1 cellular context compared by ENCODE assay signal in genomic region chr1:27503961-27504587, GRCh38.
TF ChIP-seq lines count a peak whose summit lies in the region.

No MANE protein-coding gene starts in this region.

TF ChIP-seq in HepG2, 621 proteins besides CTCF, POLR2A, EP300 and RAD21 (continued from another document and continues in another):
- TF ChIP-seq SP2 (CRISPR knock-in tag; IDR thresholded peaks at IDR 0.05) = no peak
- 0 out of 2 replicates have a peak, but pooled peaks have one; percentile 48 for TF ChIP-seq ZMYM3 (CRISPR knock-in tag; IDR thresholded peaks at IDR 0.05)
- TF ChIP-seq IRF9 (CRISPR knock-in tag; IDR thresholded peaks at IDR 0.05; ENCODE audit: borderline replicate concordance) = 0 out of 2 replicates have a peak, but pooled peaks have one; percentile 34
- no peak for TF ChIP-seq ZFX (CRISPR knock-in tag; IDR thresholded peaks at IDR 0.05; ENCODE audit: low read depth)
- no peak for TF ChIP-seq ZNF34 (CRISPR knock-in tag; IDR thresholded peaks at IDR 0.05; ENCODE audit: borderline replicate concordance)
- TF ChIP-seq SIN3A (IDR thresholded peaks at IDR 0.05; ENCODE audit: borderline replicate concordance, low read depth, low read length) = no peak
- no peak for TF ChIP-seq SOX5 (CRISPR knock-in tag; IDR thresholded peaks at IDR 0.05; ENCODE audit: borderline replicate concordance)
- no peak for TF ChIP-seq TEF (CRISPR knock-in tag; IDR thresholded peaks at IDR 0.05)
- no peak for TF ChIP-seq ZNF574 (CRISPR knock-in tag; IDR thresholded peaks at IDR 0.05)
- TF ChIP-seq ZNF709 (CRISPR knock-in tag; IDR thresholded peaks at IDR 0.05) = no peak
- TF ChIP-seq NCOR1 (IDR thresholded peaks at IDR 0.05; ENCODE audit: borderline replicate concordance, low read length) = 0 out of 2 replicates have a peak, but pooled peaks have one; percentile 11
- TF ChIP-seq MAX (IDR thresholded peaks at IDR 0.05) = no peak
- no peak for TF ChIP-seq ZSCAN12 (CRISPR knock-in tag; IDR thresholded peaks at IDR 0.05)
- no peak for TF ChIP-seq YY1 (IDR thresholded peaks at IDR 0.05; ENCODE audit: insufficient read depth, insufficient replicate concordance, low read depth, low read length)
- no peak for TF ChIP-seq GTF3A (CRISPR knock-in tag; conservative IDR thresholded peaks at IDR 0.05)
- TF ChIP-seq STAG1 (CRISPR knock-in tag; IDR thresholded peaks at IDR 0.05) = no peak
- TF ChIP-seq ZNF205 (CRISPR knock-in tag; IDR thresholded peaks at IDR 0.05) = 0 out of 2 replicates have a peak, but pooled peaks have one; percentile 28
- TF ChIP-seq TP53 (CRISPR knock-in tag; conservative IDR thresholded peaks at IDR 0.05) = no peak
- TF ChIP-seq ZNF138 (CRISPR knock-in tag; IDR thresholded peaks at IDR 0.05; ENCODE audit: low read depth) = no peak
- TF ChIP-seq ZNF382 (CRISPR knock-in tag; IDR thresholded peaks at IDR 0.05; ENCODE audit: borderline replicate concordance) = no peak
- 0 out of 2 replicates have a peak, but pooled peaks have one; percentile 25 for TF ChIP-seq HNRNPL (IDR thresholded peaks at IDR 0.05; ENCODE audit: low read depth, low read length)
- TF ChIP-seq MEF2D (CRISPR knock-in tag; IDR thresholded peaks at IDR 0.05) = no peak
- TF ChIP-seq ZNF207 (IDR thresholded peaks at IDR 0.05; ENCODE audit: borderline replicate concordance) = no peak
- TF ChIP-seq E2F1 (CRISPR knock-in tag; IDR thresholded peaks at IDR 0.05) = no peak
- no peak for TF ChIP-seq ZFP37 (CRISPR knock-in tag; IDR thresholded peaks at IDR 0.05; ENCODE audit: borderline replicate concordance)
- TF ChIP-seq DR1 (CRISPR knock-in tag; IDR thresholded peaks at IDR 0.05) = no peak
- no peak for TF ChIP-seq ZNF318 (CRISPR knock-in tag; IDR thresholded peaks at IDR 0.05)
- TF ChIP-seq MBNL3 (CRISPR knock-in tag; conservative IDR thresholded peaks at IDR 0.05) = no peak
- TF ChIP-seq RBFOX2 (IDR thresholded peaks at IDR 0.05; ENCODE audit: low read depth, low read length) = peak; percentile 44; the same call in 1 of the 2 replicates
- TF ChIP-seq ZBTB3 (CRISPR knock-in tag; IDR thresholded peaks at IDR 0.05; ENCODE audit: borderline replicate concordance, low read depth) = no peak
- TF ChIP-seq NFRKB (IDR thresholded peaks at IDR 0.05) = no peak
- TF ChIP-seq ARNTL (CRISPR knock-in tag; IDR thresholded peaks at IDR 0.05) = no peak
- TF ChIP-seq ZNF142 (CRISPR knock-in tag; IDR thresholded peaks at IDR 0.05) = 0 out of 2 replicates have a peak, but pooled peaks have one; percentile 15
- no peak for TF ChIP-seq NBN (conservative IDR thresholded peaks at IDR 0.05)
- no peak for TF ChIP-seq ZNF567 (CRISPR knock-in tag; IDR thresholded peaks at IDR 0.05; ENCODE audit: borderline replicate concordance)
- no peak for TF ChIP-seq ZNF343 (CRISPR knock-in tag; IDR thresholded peaks at IDR 0.05)
- TF ChIP-seq FOXO1 (CRISPR knock-in tag; IDR thresholded peaks at IDR 0.05) = no peak
- no peak for TF ChIP-seq TBL1XR1 (IDR thresholded peaks at IDR 0.05; ENCODE audit: borderline replicate concordance, low read length, partially characterized antibody)
- TF ChIP-seq ZSCAN29 (CRISPR knock-in tag; conservative IDR thresholded peaks at IDR 0.05) = peak; percentile 96
- TF ChIP-seq ZNF737 (CRISPR knock-in tag; IDR thresholded peaks at IDR 0.05; ENCODE audit: borderline replicate concordance) = no peak
- no peak for TF ChIP-seq CENPX (CRISPR knock-in tag; IDR thresholded peaks at IDR 0.05)
- TF ChIP-seq TMF1 (CRISPR knock-in tag; IDR thresholded peaks at IDR 0.05; ENCODE audit: low read depth) = no peak
- no peak for TF ChIP-seq ZNF331 (CRISPR knock-in tag; IDR thresholded peaks at IDR 0.05)
- TF ChIP-seq SNAPC2 (CRISPR knock-in tag; IDR thresholded peaks at IDR 0.05) = no peak
- TF ChIP-seq ZNF773 (CRISPR knock-in tag; IDR thresholded peaks at IDR 0.05; ENCODE audit: borderline replicate concordance) = no peak
- TF ChIP-seq CHCHD3 (CRISPR knock-in tag; IDR thresholded peaks at IDR 0.05) = no peak
- peak; percentile 24; the same call in 1 of the 2 replicates for TF ChIP-seq YEATS4 (CRISPR knock-in tag; IDR thresholded peaks at IDR 0.05; ENCODE audit: borderline replicate concordance)
- no peak for TF ChIP-seq KDM4B (CRISPR knock-in tag; IDR thresholded peaks at IDR 0.05)
